In the genomic region with DNA sequence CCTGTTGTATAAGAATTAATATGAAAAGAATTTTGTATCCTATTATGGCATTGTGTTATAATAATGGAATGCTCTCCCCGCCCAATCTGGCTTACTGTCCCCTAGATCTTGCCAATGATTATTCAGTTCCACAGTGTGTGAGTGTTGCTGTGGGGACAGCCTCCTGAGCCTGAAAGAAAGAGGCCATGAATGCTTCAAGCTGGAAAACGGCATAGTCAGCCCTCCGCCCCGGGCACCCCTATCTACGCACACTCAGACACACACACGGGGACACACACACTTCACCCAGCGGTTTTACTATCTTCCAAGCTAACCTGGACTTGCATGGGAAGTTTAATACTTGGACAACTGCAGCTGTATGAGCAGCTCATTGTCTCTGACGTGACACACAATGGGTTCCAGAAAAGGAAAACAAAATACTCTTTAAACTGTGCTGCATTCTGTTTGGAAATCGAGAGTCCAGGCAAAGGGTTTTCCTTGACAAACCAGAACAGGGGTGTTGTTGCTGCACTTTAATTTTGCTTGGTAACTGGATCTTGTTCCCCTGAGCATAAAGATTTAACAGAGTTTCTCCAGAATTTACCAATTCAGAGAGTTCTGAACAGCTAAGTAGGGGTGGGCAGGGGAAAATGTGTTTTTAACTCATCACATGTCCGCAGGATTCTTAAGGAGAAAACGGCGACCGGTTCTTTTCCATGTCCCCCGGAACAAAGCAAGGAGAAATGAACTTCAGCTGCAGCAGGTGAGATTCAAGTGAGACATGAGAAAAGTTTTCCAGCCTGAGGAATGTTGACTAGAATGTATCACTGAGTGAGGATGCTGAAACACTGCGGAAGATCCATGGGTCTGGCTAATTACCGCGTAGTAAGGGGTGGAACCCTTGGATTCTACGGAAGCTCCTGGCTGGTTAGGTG, we compare ENCODE assay signal across 14 cellular contexts.
DNase-seq lines count a peak whose midpoint lies in the region; TF ChIP-seq lines count a peak whose summit lies in the region.
"Had no signal": no experiment of that assay in that cellular context is flagged by ENCODE, and none has a peak within 500 bp of the region (broad histone marks: within the 10 kb centered on the region; RNA-seq: fewer than 3 reads in every experiment).

No MANE protein-coding gene starts in this region.

- intact Hi-C loops in lower leg skin (cut with DNase I; ENCODE audit: low total_unique reads) = no loop called here

- H3K4me3 ChIP-seq in lower leg skin (ENCODE audit: low read depth, poor library complexity, severe bottlenecking) (no peak overlapping the region), rectal smooth muscle tissue (ENCODE audit: low read length) (peak overlapping the region; percentile 16)

- no peaks in the 10 kb centered on the region for H3K36me3 Mint-ChIP-seq in T-helper 2 cell treated with Interferon-gamma antibody and Interleukin-4, amounts not matched to agents 5 μg/mL and 100 μg/mL, for 36 hours (ENCODE audit: low read depth)

- no peak overlapping the region for H3K4me3 Mint-ChIP-seq in T-helper 2 cell treated with Interferon-gamma antibody and Interleukin-4, amounts not matched to agents 5 μg/mL and 100 μg/mL, for 36 hours

- 49 to 51% methylated on average over 18 of the region's 18 CpGs for whole genome bisulfite sequencing in lower leg skin, 2 donors

- TF ChIP-seq CTCF in lower leg skin (IDR thresholded peaks at IDR 0.05) = no peak

- no peak for TF ChIP-seq POLR2A in lower leg skin (IDR thresholded peaks at IDR 0.05)

- H3K27me3 Mint-ChIP-seq in T-helper 2 cell treated with Interferon-gamma antibody and Interleukin-4, amounts not matched to agents 5 μg/mL and 100 μg/mL, for 36 hours (ENCODE audit: low read depth) = peaks cover 4% of the 10 kb centered on the region

- no peaks in the 10 kb centered on the region for H3K9me3 Mint-ChIP-seq in T-helper 2 cell treated with Interferon-gamma antibody and Interleukin-4, amounts not matched to agents 5 μg/mL and 100 μg/mL, for 36 hours

- no peak overlapping the region for H3K27ac Mint-ChIP-seq in T-helper 2 cell treated with Interferon-gamma antibody and Interleukin-4, amounts not matched to agents 5 μg/mL and 100 μg/mL, for 36 hours

- no peaks in the 10 kb centered on the region for H3K27me3 ChIP-seq in rectal smooth muscle tissue (ENCODE audit: control insufficient read depth, insufficient read depth, low read length)

- H3K27ac ChIP-seq in rectal smooth muscle tissue (ENCODE audit: low read depth, low read length) = peak overlapping the region; percentile 55

- peaks cover 34% of the 10 kb centered on the region for H3K4me1 Mint-ChIP-seq in T-helper 2 cell treated with Interferon-gamma antibody and Interleukin-4, amounts not matched to agents 5 μg/mL and 100 μg/mL, for 36 hours (ENCODE audit: low read depth)

- peak; percentile 79 for DNase-seq in AG20443 (ENCODE audit: low spot score)
- DNase-seq in dermis blood vessel endothelial cell = peak; percentile 73
- DNase-seq in lower leg skin (ENCODE audit: low spot score in 2 of 2) = peak; percentile 58 to 87
- no peak for DNase-seq in T-helper 2 cell treated with Interferon-gamma antibody and Interleukin-4, amounts not matched to agents 5 μg/mL and 100 μg/mL, for 36 hours (ENCODE audit: low spot score)
- no peak for DNase-seq in NCI-H510A treated with DMSO at 0.1 percent for 48 hours (lab: John Stamatoyannopoulos, UW)
- DNase-seq in activated CD4-positive, alpha-beta T cell treated with anti-CD3 and anti-CD28 coated beads, Interleukin-2, amount 50 U/mL, for 1 hour = no peak
- DNase-seq in NCI-H526 treated with DMSO at 0.1 percent for 48 hours (lab: John Stamatoyannopoulos, UW) = no peak
- DNase-seq: activated CD4-positive, CD25-positive, alpha-beta regulatory T cell; GOT3; KBM-7; NCI-H2171; stimulated activated CD4-positive, alpha-beta T cell treated with anti-CD3 and anti-CD28 coated beads, Interleukin-15, amount 100 ng/mL, for 24 hours; stimulated activated naive CD8-positive, alpha-beta T cell treated with anti-CD3 and anti-CD28 coated beads, Interleukin-15, Interleukin-2, amounts not matched to agents 100 U/mL and 50 U/mL, for 24 hours had no signal

- H3K4me1 ChIP-seq in rectal smooth muscle tissue (ENCODE audit: control insufficient read depth, insufficient read depth, low read length) = peaks cover 29% of the 10 kb centered on the region

- no peaks in the 10 kb centered on the region for H3K36me3 ChIP-seq in rectal smooth muscle tissue (ENCODE audit: control insufficient read depth, insufficient read depth, low read length)

- H3K9ac ChIP-seq in rectal smooth muscle tissue (ENCODE audit: low read length) = no peak overlapping the region

Comparison
In these comparisons a context has a peak if more than half of its experiments do, and no peak if none do; other contexts are left out.
1. DNase-seq: peak in AG20443 (single experiment), dermis blood vessel endothelial cell (single experiment) and lower leg skin (2 of 2); none in T-helper 2 cell treated with Interferon-gamma antibody and Interleukin-4, amounts not matched to agents 5 μg/mL and 100 μg/mL, for 36 hours (single experiment), NCI-H510A treated with DMSO at 0.1 percent for 48 hours (single experiment), activated CD4-positive, alpha-beta T cell treated with anti-CD3 and anti-CD28 coated beads, Interleukin-2, amount 50 U/mL, for 1 hour (single experiment) and NCI-H526 treated with DMSO at 0.1 percent for 48 hours (single experiment).